Comparison of ENCODE assay signal across 1 cellular context in genomic region chr11:69048718-69049489, GRCh38.
TF ChIP-seq lines count a peak whose summit lies in the region.

Gene TPCN2, plus strand, starts transcription at chr11:69048932. Its CDS starts 66 bp downstream, at chr11:69048998.

TF ChIP-seq in K562, 482 proteins besides CTCF, POLR2A, EP300 and RAD21 (continued from another document and continues in another):
- TF ChIP-seq RREB1 (CRISPR knock-in tag; IDR thresholded peaks at IDR 0.05): 0 out of 2 replicates have a peak, but pooled peaks have one; percentile 30
- TF ChIP-seq HMG20B (CRISPR knock-in tag; IDR thresholded peaks at IDR 0.05): no peak
- no peak for TF ChIP-seq MTF1 (CRISPR knock-in tag; IDR thresholded peaks at IDR 0.05; ENCODE audit: borderline replicate concordance)
- no peak for TF ChIP-seq YBX1 (IDR thresholded peaks at IDR 0.05)
- peak; percentile 74; the same call in 1 of the 2 replicates for TF ChIP-seq ZBTB49 (CRISPR knock-in tag; IDR thresholded peaks at IDR 0.05; ENCODE audit: borderline replicate concordance)
- TF ChIP-seq JUND (IDR thresholded peaks at IDR 0.05; ENCODE audit: borderline replicate concordance, low read depth, low read length): no peak
- TF ChIP-seq JUND (tag; IDR thresholded peaks at IDR 0.05; ENCODE audit: borderline replicate concordance, low read depth, low read length): no peak
- no peak for TF ChIP-seq ZNF785 (CRISPR knock-in tag; IDR thresholded peaks at IDR 0.05)
- no peak for TF ChIP-seq ZNF133 (CRISPR knock-in tag; IDR thresholded peaks at IDR 0.05)
- no peak for TF ChIP-seq ZSCAN32 (CRISPR knock-in tag; IDR thresholded peaks at IDR 0.05)
- no peak for TF ChIP-seq SMAD1 (IDR thresholded peaks at IDR 0.05; ENCODE audit: low read depth, low read length, partially characterized antibody)
- TF ChIP-seq EP400 (IDR thresholded peaks at IDR 0.05): no peak
- no peak for TF ChIP-seq CC2D1A (IDR thresholded peaks at IDR 0.05)
- no peak for TF ChIP-seq E2F3 (CRISPR knock-in tag; IDR thresholded peaks at IDR 0.05)
- TF ChIP-seq THRB (CRISPR knock-in tag; conservative IDR thresholded peaks at IDR 0.05): no peak
- no peak for TF ChIP-seq FOXK1 (CRISPR knock-in tag; IDR thresholded peaks at IDR 0.05; ENCODE audit: borderline replicate concordance)
- no peak for TF ChIP-seq TEAD1 (CRISPR knock-in tag; IDR thresholded peaks at IDR 0.05)
- peak in 1 of 3 experiments; percentile 33 for TF ChIP-seq YY1 (IDR thresholded peaks at IDR 0.05; ENCODE audit: borderline replicate concordance in 1 of 3, control insufficient read depth in 1 of 3, extremely low read depth in 1 of 3, insufficient read depth in 3 of 3, insufficient read length in 1 of 3, insufficient replicate concordance in 2 of 3, low read depth in 1 of 3, low read length in 2 of 3)
- 0 out of 2 replicates have a peak, but pooled peaks have one; percentile 1 for TF ChIP-seq BHLHE40 (IDR thresholded peaks at IDR 0.05; ENCODE audit: low read length)
- no peak for TF ChIP-seq TEAD4 (IDR thresholded peaks at IDR 0.05; ENCODE audit: low read length)
- 0 out of 2 replicates have a peak, but pooled peaks have one; percentile 37 for TF ChIP-seq TEAD4 (CRISPR knock-in tag; IDR thresholded peaks at IDR 0.05; ENCODE audit: borderline replicate concordance)
- no peak for TF ChIP-seq DMBX1 (CRISPR knock-in tag; IDR thresholded peaks at IDR 0.05; ENCODE audit: borderline replicate concordance)
- TF ChIP-seq HMGXB4 (CRISPR knock-in tag; IDR thresholded peaks at IDR 0.05): no peak
- TF ChIP-seq NBN (IDR thresholded peaks at IDR 0.05; ENCODE audit: low read depth): no peak
- TF ChIP-seq ZNF57 (CRISPR knock-in tag; IDR thresholded peaks at IDR 0.05): no peak
- TF ChIP-seq PTTG1 (tag; IDR thresholded peaks at IDR 0.05; ENCODE audit: low read depth): no peak
- TF ChIP-seq HDAC3 (IDR thresholded peaks at IDR 0.05; ENCODE audit: borderline replicate concordance, partially characterized antibody): no peak
- 0 out of 4 replicates have a peak, but pooled peaks of 1 of the 2 experiments have one; percentile 6 for TF ChIP-seq TBL1XR1 (IDR thresholded peaks at IDR 0.05; ENCODE audit: low read length in 2 of 2)
- no peak for TF ChIP-seq KDM4B (IDR thresholded peaks at IDR 0.05; ENCODE audit: borderline replicate concordance in 2 of 2, low read depth in 1 of 2)
- 0 out of 2 replicates have a peak, but pooled peaks have one; percentile 28 for TF ChIP-seq L3MBTL2 (IDR thresholded peaks at IDR 0.05)
- TF ChIP-seq KLF16 (IDR thresholded peaks at IDR 0.05): no peak
- no peak for TF ChIP-seq CBX2 (IDR thresholded peaks at IDR 0.05; ENCODE audit: insufficient read depth, low read length, poor library complexity, severe bottlenecking)
- TF ChIP-seq ZFX (CRISPR knock-in tag; IDR thresholded peaks at IDR 0.05): peak; percentile 56
- no peak for TF ChIP-seq CHD7 (IDR thresholded peaks at IDR 0.05; ENCODE audit: low read depth, low read length)
- no peak for TF ChIP-seq EZH2 (IDR thresholded peaks at IDR 0.05; ENCODE audit: borderline replicate concordance, low read depth, low read length)
